In the genomic region with DNA sequence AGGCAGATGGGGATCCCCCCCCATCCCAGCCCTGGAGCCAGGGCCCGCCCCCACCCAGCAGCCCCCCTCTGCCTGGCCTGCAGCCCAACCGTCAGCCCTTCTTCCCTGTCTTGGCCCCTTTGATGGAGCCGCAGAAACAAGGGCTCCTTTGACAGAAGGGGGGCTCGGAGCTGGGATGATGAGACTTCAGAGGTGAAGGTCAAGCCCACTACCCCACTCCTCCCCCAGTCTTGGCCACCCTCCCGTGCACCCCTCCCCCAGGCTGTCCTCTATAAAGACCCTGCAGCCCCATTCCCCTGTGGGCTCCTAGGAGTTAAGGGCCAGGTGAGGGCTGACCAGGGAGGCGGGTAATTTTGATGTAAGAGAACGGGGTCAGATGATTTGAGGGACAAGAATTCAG, we compare ENCODE assay signal across 26 cellular contexts. TPM values are rescaled to one million over a fixed set of nuclear protein-coding genes. Genes with fewer than 3 reads are reported as not detected.
"Had no signal": no experiment of that assay in that cellular context is flagged by ENCODE, and none has a peak within 500 bp of the region (broad histone marks: within the 10 kb centered on the region; RNA-seq: fewer than 3 reads in every experiment).

A gene (plus strand): TSS at position 301 of the 400 bp plus-strand sequence. CDS start 211 bp downstream, outside the sequence.

- H3K9me3 ChIP-seq: MG63, Peyer's patch, SJCRH30 had no signal

- H3K27ac Mint-ChIP-seq: activated CD4-positive, alpha-beta memory T cell treated with anti-CD3 and anti-CD28 coated beads for 36 hours; activated CD4-positive, alpha-beta T cell treated with anti-CD3 and anti-CD28 coated beads, Interleukin-2, amount 10 ng/mL, durations not matched to agents 7 days and 5 days; activated naive CD4-positive, alpha-beta T cell treated with anti-CD3 and anti-CD28 coated beads for 36 hours; activated naive CD8-positive, alpha-beta T cell had no signal

- DNase-seq: activated CD4-positive, alpha-beta memory T cell treated with anti-CD3 and anti-CD28 coated beads for 36 hours; activated CD4-positive, alpha-beta T cell treated with anti-CD3 and anti-CD28 coated beads, Interleukin-2, amount 10 ng/mL, durations not matched to agents 7 days and 5 days; activated CD4-positive, CD25-positive, alpha-beta regulatory T cell; activated CD8-positive, alpha-beta memory T cell treated with anti-CD3 and anti-CD28 coated beads for 24 hours; activated gamma-delta T cell; activated naive CD4-positive, alpha-beta T cell treated with anti-CD3 and anti-CD28 coated beads for 36 hours; activated T-cell treated with anti-CD3 and anti-CD28 coated beads, Interleukin-2, amount 50 U/mL, for 4 hours; amygdala; central memory CD4-positive, alpha-beta T cell; MG63; NCI-H1105; NCI-H1694 treated with DMSO at 0.1 percent for 48 hours; NCI-H2029 treated with DMSO at 0.1 percent for 48 hours; NCI-H345; NCI-H510A; NCI-H526 treated with DMSO at 0.1 percent for 48 hours; NK-92 treated with Interleukin-12 subunit alpha and Interleukin-12 subunit beta, amount 100 ng/mL, for 24 hours; Peyer's patch; Right ventricle myocardium superior; SJCRH30; SW 1271; T-helper 2 cell; T1000 had no signal

- H3K27ac ChIP-seq: Peyer's patch, RWPE1, SJCRH30 had no signal

- H3K9me3 Mint-ChIP-seq: activated CD4-positive, alpha-beta memory T cell treated with anti-CD3 and anti-CD28 coated beads for 36 hours; activated CD4-positive, alpha-beta T cell treated with anti-CD3 and anti-CD28 coated beads, Interleukin-2, amount 10 ng/mL, durations not matched to agents 7 days and 5 days; activated naive CD4-positive, alpha-beta T cell treated with anti-CD3 and anti-CD28 coated beads for 36 hours; activated T-cell treated with anti-CD3 and anti-CD28 coated beads, Interleukin-2, amount 50 U/mL, for 4 hours had no signal

- ATAC-seq: activated T-cell treated with anti-CD3 and anti-CD28 coated beads, Interleukin-2, amount 50 U/mL, for 4 hours; SK-N-SH treated with all-trans-retinoic acid at 6 μM for 48 hours had no signal

- H3K4me3 ChIP-seq: MG63, SJCRH30 had no signal

- H3K36me3 ChIP-seq: MG63, Peyer's patch, SJCRH30 had no signal

- H3K36me3 Mint-ChIP-seq: activated CD4-positive, alpha-beta memory T cell treated with anti-CD3 and anti-CD28 coated beads for 36 hours; activated naive CD8-positive, alpha-beta T cell had no signal

- H3K4me3 Mint-ChIP-seq: activated CD4-positive, alpha-beta memory T cell treated with anti-CD3 and anti-CD28 coated beads for 36 hours; activated naive CD4-positive, alpha-beta T cell treated with anti-CD3 and anti-CD28 coated beads for 36 hours had no signal

RNA-seq across cellular contexts. Expression of the gene that starts here (rescaled TPM):
- total RNA-seq: activated CD4-positive, alpha-beta memory T cell treated with anti-CD3 and anti-CD28 coated beads for 36 hours; activated CD4-positive, alpha-beta T cell treated with anti-CD3 and anti-CD28 coated beads, Interleukin-2, amount 10 ng/mL, durations not matched to agents 7 days and 5 days; activated naive CD4-positive, alpha-beta T cell treated with anti-CD3 and anti-CD28 coated beads for 36 hours; activated T-cell treated with anti-CD3 and anti-CD28 coated beads, Interleukin-2, amount 50 U/mL, for 4 hours; Peyer's patch had no signal
